19 cellular contexts compared by ENCODE assay signal in genomic region chr15:91589360-91589759, GRCh38.
DNase-seq lines count a peak whose midpoint lies in the region; ATAC-seq and TF ChIP-seq lines count a peak whose summit lies in the region.
"Had no signal": no experiment of that assay in that cellular context is flagged by ENCODE, and none has a peak within 500 bp of the region (broad histone marks: within the 10 kb centered on the region; RNA-seq: fewer than 3 reads in every experiment).

No MANE protein-coding gene starts in this region.

- dilution Hi-C loops in mammary epithelial cell (cut with HindIII; ENCODE audit: low sequenced_read_pairs), result no loop called here

- H3K4me3 ChIP-seq in mammary epithelial cell (replicated peaks in 1 of 3; ENCODE audit: insufficient read depth in 1 of 3, low read depth in 2 of 3, low read length in 3 of 3), result no peak overlapping the region
- H3K4me3 ChIP-seq: esophagus muscularis mucosa, GM12878, hepatocyte, pancreas, smooth muscle cell had no signal

- no peaks in the 10 kb centered on the region for H3K36me3 ChIP-seq in mammary epithelial cell (ENCODE audit: insufficient read depth, low read length)
- H3K36me3 ChIP-seq: esophagus muscularis mucosa, pancreas had no signal

- H3K27me3 ChIP-seq in mammary epithelial cell (ENCODE audit: insufficient read depth, low read length), result no peaks in the 10 kb centered on the region
- H3K27me3 ChIP-seq: pancreas had no signal

- DNase-seq in DMS 273 (lab: John Stamatoyannopoulos, UW; ENCODE audit: unreplicated experiment), result peak; percentile 17
- DNase-seq in DMS 273 treated with DMSO at 0.1 percent for 48 hours (lab: John Stamatoyannopoulos, UW), result no peak
- peak; percentile 43 for DNase-seq in stimulated activated CD4-positive, alpha-beta T cell treated with anti-CD3 and anti-CD28 coated beads, Interleukin-15, amount 100 ng/mL, for 24 hours
- DNase-seq in stimulated activated CD4-positive, alpha-beta T cell treated with anti-CD3 and anti-CD28 coated beads, Interleukin-12 subunit alpha, Interleukin-12 subunit beta, amount 100 ng/mL, for 4 hours, result no peak
- DNase-seq in mammary epithelial cell, result no peak
- DNase-seq in stimulated activated naive CD8-positive, alpha-beta T cell treated with anti-CD3 and anti-CD28 coated beads, Interleukin-15, amount 100 ng/mL, for 72 hours, result no peak
- DNase-seq: CD4-positive, alpha-beta memory T cell; KG1; NCI-H146; NCI-H510A treated with DMSO at 0.1 percent for 48 hours; pancreas had no signal

- no peaks in the 10 kb centered on the region for H3K27me3 Mint-ChIP-seq in stimulated activated naive CD8-positive, alpha-beta T cell treated with anti-CD3 and anti-CD28 coated beads, Interleukin-15, amount 100 ng/mL, for 72 hours
- H3K27me3 Mint-ChIP-seq: dendritic cell treated with granulocyte-macrophage colony-stimulating factor and Interleukin-4, amounts not matched to agents 40 ng/mL and 50 ng/mL, for 4 days had no signal

- CTCF ChIA-PET in mammary epithelial cell (lab: Charles Lee; ENCODE audit: low non-redundant PET), result no interaction called here

- no peak overlapping the region for H3K27ac ChIP-seq in mammary epithelial cell (ENCODE audit: insufficient read depth, low read depth, low read length)
- H3K27ac ChIP-seq: esophagus muscularis mucosa, hepatocyte, pancreas had no signal

- no peak overlapping the region for H3K9ac ChIP-seq in mammary epithelial cell (ENCODE audit: insufficient read depth, low read length)

- H3K4me2 ChIP-seq in mammary epithelial cell (ENCODE audit: insufficient read depth, low read depth, low read length), result no peak overlapping the region
- H3K4me2 ChIP-seq: hepatocyte, smooth muscle cell had no signal

- no peak overlapping the region for H2AFZ ChIP-seq in mammary epithelial cell (ENCODE audit: low read depth, low read length)
- H2AFZ ChIP-seq: hepatocyte had no signal

- no peaks in the 10 kb centered on the region for H3K9me3 ChIP-seq in mammary epithelial cell (replicated peaks; ENCODE audit: insufficient read depth, low read length)
- H3K9me3 ChIP-seq: esophagus muscularis mucosa, pancreas had no signal

- intact Hi-C loops in mammary epithelial cell (cut with micrococcal nuclease), result loop anchor here (10.0 kb wide), 1 partner anchor 65 kb away; no protein-coding TSS in a partner anchor

- BruUV-seq in mammary epithelial cell (replicated peaks; lab: Mats Ljungman, UMichigan), result no TSS peak

- H3K79me2 ChIP-seq in mammary epithelial cell (ENCODE audit: insufficient read depth, low read length), result no peaks in the 10 kb centered on the region
- H3K79me2 ChIP-seq: hepatocyte had no signal

- no peaks in the 10 kb centered on the region for H4K20me1 ChIP-seq in mammary epithelial cell (ENCODE audit: insufficient read depth, low read length)

- H3K4me3 Mint-ChIP-seq in stimulated activated naive CD8-positive, alpha-beta T cell treated with anti-CD3 and anti-CD28 coated beads, Interleukin-15, amount 100 ng/mL, for 72 hours, result no peak overlapping the region
- H3K4me3 Mint-ChIP-seq: activated T-helper 1 cell treated with anti-CD3 and anti-CD28 coated beads, Interleukin-12 subunit alpha, Interleukin-12 subunit beta, Interleukin-2, Interleukin-4 antibody, amounts not matched to agents 30 ng/mL and 10 ng/mL and 1 ng/mL, durations not matched to agents 14 hours and 24 hours and 36 hours; CD4-positive, alpha-beta memory T cell; dendritic cell treated with granulocyte-macrophage colony-stimulating factor and Interleukin-4, amounts not matched to agents 40 ng/mL and 50 ng/mL, for 4 days had no signal

- H3K4me1 Mint-ChIP-seq in stimulated activated naive CD8-positive, alpha-beta T cell treated with anti-CD3 and anti-CD28 coated beads, Interleukin-15, amount 100 ng/mL, for 72 hours, result no peaks in the 10 kb centered on the region
- H3K4me1 Mint-ChIP-seq: CD4-positive, alpha-beta memory T cell had no signal

- no peak overlapping the region for H3K27ac Mint-ChIP-seq in stimulated activated naive CD8-positive, alpha-beta T cell treated with anti-CD3 and anti-CD28 coated beads, Interleukin-15, amount 100 ng/mL, for 72 hours
- H3K27ac Mint-ChIP-seq: activated T-helper 1 cell treated with anti-CD3 and anti-CD28 coated beads, Interleukin-12 subunit alpha, Interleukin-12 subunit beta, Interleukin-2, Interleukin-4 antibody, amounts not matched to agents 30 ng/mL and 10 ng/mL and 1 ng/mL, durations not matched to agents 14 hours and 24 hours and 36 hours; CD4-positive, alpha-beta memory T cell; dendritic cell treated with granulocyte-macrophage colony-stimulating factor and Interleukin-4, amounts not matched to agents 40 ng/mL and 50 ng/mL, for 4 days had no signal

- peak; percentile 4 to 12 for TF ChIP-seq CTCF in mammary epithelial cell (conservative IDR thresholded peaks at IDR 0.05 in 1 of 2, IDR thresholded peaks at IDR 0.05 in 1 of 2; ENCODE audit: extremely low read depth in 1 of 2, insufficient read depth in 1 of 2, low read depth in 1 of 2, low read length in 2 of 2)

- peak; percentile 58 for ATAC-seq in stimulated activated naive CD8-positive, alpha-beta T cell treated with anti-CD3 and anti-CD28 coated beads, Interleukin-15, amount 100 ng/mL, for 72 hours
- ATAC-seq in GM21723 (IDR thresholded peaks at IDR 0.05; ENCODE audit: unreplicated experiment) (no peak), HG03565 (IDR thresholded peaks at IDR 0.05; ENCODE audit: unreplicated experiment) (no peak)
- ATAC-seq: GM12878, pancreas had no signal

- H3K9me3 Mint-ChIP-seq in stimulated activated naive CD8-positive, alpha-beta T cell treated with anti-CD3 and anti-CD28 coated beads, Interleukin-15, amount 100 ng/mL, for 72 hours, result peaks cover 0 to 7% of the 10 kb centered on the region in 2 donors
- H3K9me3 Mint-ChIP-seq: activated T-helper 1 cell treated with anti-CD3 and anti-CD28 coated beads, Interleukin-12 subunit alpha, Interleukin-12 subunit beta, Interleukin-2, Interleukin-4 antibody, amounts not matched to agents 30 ng/mL and 10 ng/mL and 1 ng/mL, durations not matched to agents 14 hours and 24 hours and 36 hours; dendritic cell treated with granulocyte-macrophage colony-stimulating factor and Interleukin-4, amounts not matched to agents 40 ng/mL and 50 ng/mL, for 4 days had no signal

- in situ Hi-C loops in mammary epithelial cell (cut with MboI; ENCODE audit: low sequenced_read_pairs in 2 of 2), result no loop called here

- H3K4me1 ChIP-seq in mammary epithelial cell (ENCODE audit: insufficient read depth, low read length), result no peaks in the 10 kb centered on the region
- H3K4me1 ChIP-seq: esophagus muscularis mucosa, pancreas had no signal

- 73% methylated on average over 3 of the region's 3 CpGs for WGBS in mammary epithelial cell (ENCODE audit: low coverage, missing lambda C conversion rate)

Comparison
In these comparisons a context has a peak if more than half of its experiments do, and no peak if none do; other contexts are left out.
1. DNase-seq: peak in DMS 273 (single experiment) and stimulated activated CD4-positive, alpha-beta T cell treated with anti-CD3 and anti-CD28 coated beads, Interleukin-15, amount 100 ng/mL, for 24 hours (single experiment); none in DMS 273 treated with DMSO at 0.1 percent for 48 hours (single experiment), stimulated activated CD4-positive, alpha-beta T cell treated with anti-CD3 and anti-CD28 coated beads, Interleukin-12 subunit alpha, Interleukin-12 subunit beta, amount 100 ng/mL, for 4 hours (single experiment), mammary epithelial cell (single experiment) and stimulated activated naive CD8-positive, alpha-beta T cell treated with anti-CD3 and anti-CD28 coated beads, Interleukin-15, amount 100 ng/mL, for 72 hours (0 of 2).